Comparison of ENCODE assay signal across 1 cellular context in the genomic region with DNA sequence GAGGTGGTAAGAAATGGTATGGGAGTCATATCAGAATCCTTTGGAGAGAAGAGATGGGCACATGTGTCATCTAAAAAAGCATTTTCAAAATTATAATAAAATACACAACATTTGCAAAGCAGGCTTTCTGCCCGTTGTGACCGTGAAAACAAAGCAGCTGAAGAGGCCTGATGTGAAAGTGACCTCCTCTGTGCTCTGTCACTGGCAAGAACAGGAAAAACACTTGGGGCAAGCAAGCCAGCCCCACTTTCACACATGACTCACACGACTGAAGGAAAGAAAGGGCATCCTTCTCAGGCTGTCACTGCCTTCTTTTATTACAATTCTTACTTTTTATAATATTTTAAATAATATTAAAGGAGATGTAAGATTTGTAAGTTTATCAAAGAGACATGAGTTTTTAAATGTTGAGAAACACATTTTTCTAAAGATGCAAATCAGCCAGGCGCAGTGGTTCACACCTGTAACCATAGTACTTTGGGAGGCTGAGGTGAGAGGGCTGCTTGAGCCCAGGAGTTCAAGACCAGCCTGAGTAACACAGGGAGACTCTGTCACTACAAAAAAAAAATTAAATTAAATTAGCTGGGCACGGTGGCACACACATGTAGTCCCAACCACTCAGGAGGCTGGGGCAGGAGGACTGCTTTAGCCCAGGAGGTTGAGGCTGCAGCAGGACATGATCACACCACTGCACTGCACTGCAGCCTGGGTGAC.
TF ChIP-seq lines count a peak whose summit lies in the region.

No MANE protein-coding gene starts in this region.

TF ChIP-seq in endothelial cell of umbilical vein, 7 proteins besides CTCF, POLR2A, EP300 and RAD21 (continued from another document):
- no peak for TF ChIP-seq POLR2AphosphoS5 (IDR thresholded peaks at IDR 0.05; ENCODE audit: insufficient read depth, low read depth, low read length)
